In genomic region chr5:53099546-53099945, GRCh38 we compare ENCODE assay signal across 19 cellular contexts. TPM values are rescaled to one million over a fixed set of nuclear protein-coding genes. Genes with fewer than 3 reads are reported as not detected.
DNase-seq lines count a peak whose midpoint lies in the region; ATAC-seq and TF ChIP-seq lines count a peak whose summit lies in the region.
"Had no signal": no experiment of that assay in that cellular context is flagged by ENCODE, and none has a peak within 500 bp of the region (broad histone marks: within the 10 kb centered on the region; RNA-seq: fewer than 3 reads in every experiment).

No MANE protein-coding gene starts in this region.

- peaks cover 0 to 10% of the 10 kb centered on the region in 2 experiments; a peak in 2 of 4 replicates for H3K4me1 ChIP-seq in SK-N-SH (ENCODE audit: control insufficient read depth in 1 of 2, insufficient read depth in 2 of 2, low read depth in 1 of 2, low read length in 1 of 2)
- peaks cover 7% of the 10 kb centered on the region for H3K4me1 ChIP-seq in hepatocyte (ENCODE audit: insufficient read depth)

- H3K79me2 ChIP-seq in SK-N-SH (ENCODE audit: insufficient read depth) (0 out of 2 replicates have a peak, but pooled peaks cover 5% of the 10 kb centered on the region), hepatocyte (no peaks in the 10 kb centered on the region)

- peak overlapping the region in 1 of 2 experiments; percentile 23; a peak in 1 of 4 replicates for H3K27ac ChIP-seq in SK-N-SH (ENCODE audit: low read depth in 2 of 2, low read length in 1 of 2)
- no peak overlapping the region for H3K27ac ChIP-seq in hepatocyte
- H3K27ac ChIP-seq: BLaER1 treated with 17β-estradiol and CSF1 and Interleukin-3, amounts not matched to agents 10 nM and 100 nM had no signal

- no peak overlapping the region for H3K4me3 ChIP-seq in SK-N-SH (ENCODE audit: low read depth in 2 of 2, low read length in 1 of 2)
- no peak overlapping the region for H3K4me3 ChIP-seq in hepatocyte
- H3K4me3 ChIP-seq: BLaER1 treated with 17β-estradiol and CSF1 and Interleukin-3, amounts not matched to agents 10 nM and 100 nM; tibial nerve had no signal

- CTCF ChIA-PET in SK-N-SH (lab: Yijun Ruan, JAX), result interaction anchor here (1.1 to 7.3 kb wide), 5 partner anchors 10 to 184 kb away, joined by 3 to 79 read pairs (median 3); partner anchors contain the start of gene MOCS2

- no peak for TF ChIP-seq EP300 in SK-N-SH (IDR thresholded peaks at IDR 0.05; ENCODE audit: borderline replicate concordance in 1 of 2, low read depth in 1 of 2, low read length in 1 of 2)

- TF ChIP-seq RAD21 in SK-N-SH (IDR thresholded peaks at IDR 0.05; ENCODE audit: low read length), result no peak

- no peak overlapping the region for H3K4me2 ChIP-seq in SK-N-SH
- no peak overlapping the region for H3K4me2 ChIP-seq in hepatocyte
- H3K4me2 ChIP-seq: BLaER1 treated with 17β-estradiol and CSF1 and Interleukin-3, amounts not matched to agents 10 nM and 100 nM had no signal

- H2AFZ ChIP-seq in SK-N-SH (ENCODE audit: low read depth), result no peak overlapping the region
- no peak overlapping the region for H2AFZ ChIP-seq in hepatocyte

- ATAC-seq in SK-N-SH treated with all-trans-retinoic acid at 6 μM for 48 hours, result no peak
- ATAC-seq in stimulated activated memory B cell treated with anti-CD40 and anti-IgM and Interleukin-4, amounts not matched to agents 10 μg/mL and 1 μg/mL and 100 μg/mL, for 72 hours, result no peak
- no peak for ATAC-seq in HG03521 (IDR thresholded peaks at IDR 0.05; ENCODE audit: unreplicated experiment)

- no peaks in the 10 kb centered on the region for H3K4me1 Mint-ChIP-seq in activated naive CD8-positive, alpha-beta T cell treated with anti-CD3 and anti-CD28 coated beads for 36 hours
- H3K4me1 Mint-ChIP-seq in stimulated activated memory B cell treated with anti-CD40 and anti-IgM and Interleukin-4, amounts not matched to agents 10 μg/mL and 1 μg/mL and 100 μg/mL, for 72 hours, result no peaks in the 10 kb centered on the region
- H3K4me1 Mint-ChIP-seq: neural crest cell had no signal

- no peaks in the 10 kb centered on the region for H3K9me3 ChIP-seq in SK-N-SH
- no peaks in the 10 kb centered on the region for H3K9me3 ChIP-seq in hepatocyte (ENCODE audit: low read depth)
- H3K9me3 ChIP-seq: BLaER1 treated with 17β-estradiol and CSF1 and Interleukin-3, amounts not matched to agents 10 nM and 100 nM; tibial nerve had no signal

- H3K27me3 ChIP-seq in SK-N-SH (ENCODE audit: insufficient read depth) (no peaks in the 10 kb centered on the region), hepatocyte (no peaks in the 10 kb centered on the region)
- H3K27me3 ChIP-seq: BLaER1 treated with 17β-estradiol and CSF1 and Interleukin-3, amounts not matched to agents 10 nM and 100 nM; tibial nerve had no signal

- peaks cover 11% of the 10 kb centered on the region for H3K36me3 Mint-ChIP-seq in activated naive CD8-positive, alpha-beta T cell treated with anti-CD3 and anti-CD28 coated beads for 36 hours
- peaks cover 32% of the 10 kb centered on the region for H3K36me3 Mint-ChIP-seq in stimulated activated memory B cell treated with anti-CD40 and anti-IgM and Interleukin-4, amounts not matched to agents 10 μg/mL and 1 μg/mL and 100 μg/mL, for 72 hours

- no peaks in the 10 kb centered on the region for H3K9me2 ChIP-seq in SK-N-SH
- H3K9me2 ChIP-seq in hepatocyte (replicated peaks; ENCODE audit: insufficient read depth), result no peaks in the 10 kb centered on the region

- TF ChIP-seq CTCF in SK-N-SH (IDR thresholded peaks at IDR 0.05) (no peak), hepatocyte (IDR thresholded peaks at IDR 0.05; ENCODE audit: poor library complexity) (no peak)

- peaks cover 56% of the 10 kb centered on the region for H3F3A ChIP-seq in SK-N-SH (replicated peaks; ENCODE audit: insufficient read depth)

- 82% methylated on average over 2 of the region's 2 CpGs for WGBS in SK-N-SH (ENCODE audit: low lambda C conversion rate)
- WGBS in hepatocyte (ENCODE audit: low lambda C conversion rate, missing lambda C conversion rate), result 70% methylated on average over 2 of the region's 2 CpGs

- H3K4me3 Mint-ChIP-seq in activated naive CD8-positive, alpha-beta T cell treated with anti-CD3 and anti-CD28 coated beads for 36 hours, result no peak overlapping the region
- H3K4me3 Mint-ChIP-seq in stimulated activated memory B cell treated with anti-CD40 and anti-IgM and Interleukin-4, amounts not matched to agents 10 μg/mL and 1 μg/mL and 100 μg/mL, for 72 hours, result no peak overlapping the region
- H3K4me3 Mint-ChIP-seq: activated CD4-positive, alpha-beta memory T cell treated with anti-CD3 and anti-CD28 coated beads, Interleukin-2, amount 10 ng/mL, durations not matched to agents 7 days and 5 days; central memory CD8-positive, alpha-beta T cell; neural crest cell had no signal

- no peak overlapping the region; the same call in 1 of the 2 replicates for H3K9ac ChIP-seq in SK-N-SH
- H3K9ac ChIP-seq: BLaER1 treated with 17β-estradiol and CSF1 and Interleukin-3, amounts not matched to agents 10 nM and 100 nM had no signal

- DNase-seq in SK-N-SH, result no peak
- no peak for DNase-seq in activated naive CD8-positive, alpha-beta T cell treated with anti-CD3 and anti-CD28 coated beads for 36 hours
- DNase-seq in hepatocyte (ENCODE audit: low spot score), result peak; percentile 11
- no peak for DNase-seq in T-helper 1 cell
- no peak for DNase-seq in Ammon's horn (ENCODE audit: low spot score)
- DNase-seq: activated CD4-positive, alpha-beta memory T cell treated with anti-CD3 and anti-CD28 coated beads, Interleukin-2, amount 10 ng/mL, durations not matched to agents 7 days and 5 days; activated T-cell treated with anti-CD3 and anti-CD28 coated beads, Interleukin-2, amount 50 U/mL, for 48 hours; DMS53; effector memory CD4-positive, alpha-beta T cell; NCI-H2029 treated with DMSO at 0.1 percent for 48 hours; NCI-H524; T-helper 2 cell had no signal

- H3K27ac Mint-ChIP-seq in activated naive CD8-positive, alpha-beta T cell treated with anti-CD3 and anti-CD28 coated beads for 36 hours, result peak overlapping the region; percentile 49
- peak overlapping the region; percentile 7 for H3K27ac Mint-ChIP-seq in stimulated activated memory B cell treated with anti-CD40 and anti-IgM and Interleukin-4, amounts not matched to agents 10 μg/mL and 1 μg/mL and 100 μg/mL, for 72 hours
- H3K27ac Mint-ChIP-seq: activated CD4-positive, alpha-beta memory T cell treated with anti-CD3 and anti-CD28 coated beads, Interleukin-2, amount 10 ng/mL, durations not matched to agents 7 days and 5 days had no signal

- no peaks in the 10 kb centered on the region for H3K27me3 Mint-ChIP-seq in activated naive CD8-positive, alpha-beta T cell treated with anti-CD3 and anti-CD28 coated beads for 36 hours
- no peaks in the 10 kb centered on the region for H3K27me3 Mint-ChIP-seq in stimulated activated memory B cell treated with anti-CD40 and anti-IgM and Interleukin-4, amounts not matched to agents 10 μg/mL and 1 μg/mL and 100 μg/mL, for 72 hours
- H3K27me3 Mint-ChIP-seq: activated CD4-positive, alpha-beta memory T cell treated with anti-CD3 and anti-CD28 coated beads, Interleukin-2, amount 10 ng/mL, durations not matched to agents 7 days and 5 days; central memory CD8-positive, alpha-beta T cell had no signal

- H4K20me1 ChIP-seq in SK-N-SH (ENCODE audit: insufficient read depth) (no peaks in the 10 kb centered on the region), hepatocyte (ENCODE audit: insufficient read depth, poor library complexity, severe bottlenecking) (no peaks in the 10 kb centered on the region)
- H4K20me1 ChIP-seq: BLaER1 treated with 17β-estradiol and CSF1 and Interleukin-3, amounts not matched to agents 10 nM and 100 nM had no signal

- H3K36me3 ChIP-seq in SK-N-SH (replicated peaks in 1 of 2; ENCODE audit: control insufficient read depth in 1 of 2, insufficient read depth in 2 of 2, low read length in 1 of 2) (peaks cover 61 to 78% of the 10 kb centered on the region in 2 experiments), hepatocyte (replicated peaks; ENCODE audit: insufficient read depth, low read depth) (no peaks in the 10 kb centered on the region)

- POLR2A ChIA-PET in SK-N-SH (lab: Yijun Ruan, JAX), result no interaction called here

- no peaks in the 10 kb centered on the region for H3K9me3 Mint-ChIP-seq in activated naive CD8-positive, alpha-beta T cell treated with anti-CD3 and anti-CD28 coated beads for 36 hours
- no peaks in the 10 kb centered on the region for H3K9me3 Mint-ChIP-seq in stimulated activated memory B cell treated with anti-CD40 and anti-IgM and Interleukin-4, amounts not matched to agents 10 μg/mL and 1 μg/mL and 100 μg/mL, for 72 hours
- H3K9me3 Mint-ChIP-seq: activated CD4-positive, alpha-beta memory T cell treated with anti-CD3 and anti-CD28 coated beads, Interleukin-2, amount 10 ng/mL, durations not matched to agents 7 days and 5 days; central memory CD8-positive, alpha-beta T cell; neural crest cell had no signal

TF ChIP-seq in SK-N-SH, 30 proteins besides CTCF, POLR2A, EP300 and RAD21 (continues in another document):
- TF ChIP-seq JUND (IDR thresholded peaks at IDR 0.05), result no peak

TF ChIP-seq in SK-N-SH treated with all-trans-retinoic acid at 6 μM for 48 hours, 23 proteins besides CTCF, POLR2A, EP300 and RAD21:
- TF ChIP-seq CREB5 (CRISPR knock-in tag; IDR thresholded peaks at IDR 0.05; ENCODE audit: low read depth), result no peak
TF ChIP-seq in SK-N-SH treated with all-trans-retinoic acid at 6 μM for 48 hours: peak in this region for 0.

RNA-seq across cellular contexts. Expression of gene MOCS2, which starts 10.0 kb away (rescaled TPM):
- polyA plus RNA-seq in SK-N-SH (2012; rRNA removed) (26.4 and 35.2 TPM in 2 replicates), hepatocyte (43.1 and 45.8 TPM in 2 replicates)
- polyA plus RNA-seq in SK-N-SH (2012; cell fraction: cytosol; rRNA removed), result 42.3 and 56.5 TPM in 2 replicates
- polyA plus RNA-seq in SK-N-SH (2012; cell fraction: nucleus; rRNA removed), result 8.4 and 15.1 TPM in 2 replicates
- total RNA-seq in activated naive CD8-positive, alpha-beta T cell treated with anti-CD3 and anti-CD28 coated beads for 36 hours, result 10 to 100 TPM; 27.0 to 32.0 TPM
- 54.9 and 59.9 TPM in 2 replicates for total RNA-seq in hepatocyte
